Comparison of ENCODE assay signal across 29 cellular contexts in genomic region chr16:10480151-10480550, GRCh38.
"Had no signal": no experiment of that assay in that cellular context is flagged by ENCODE, and none has a peak within 500 bp of the region (broad histone marks: within the 10 kb centered on the region; RNA-seq: fewer than 3 reads in every experiment).

No MANE protein-coding gene starts in this region.

- H3K4me3 ChIP-seq: heart right ventricle, hepatocyte, left ventricle myocardium inferior, lung, pancreas, prostate gland, sigmoid colon, smooth muscle cell, testis, thyroid gland, transverse colon, upper lobe of left lung, vagina had no signal

- H3K27me3 ChIP-seq: heart right ventricle, hepatocyte, pancreas, sigmoid colon, testis, thyroid gland, transverse colon, upper lobe of left lung, vagina had no signal

- H3K9me3 ChIP-seq: pancreas, prostate gland, testis, thyroid gland, transverse colon, upper lobe of left lung, vagina had no signal

- H3K4me1 ChIP-seq: heart right ventricle, left ventricle myocardium inferior, pancreas, prostate gland, sigmoid colon, testis, thyroid gland, transverse colon, upper lobe of left lung, vagina had no signal

- H3K27ac ChIP-seq: heart right ventricle, hepatocyte, left ventricle myocardium inferior, pancreas, prostate gland, sigmoid colon, testis, thyroid gland, transverse colon, upper lobe of left lung, vagina had no signal

- ATAC-seq: heart right ventricle; natural killer cell; pancreas; right cardiac atrium; stimulated activated memory B cell treated with anti-CD40 and anti-IgM and Interleukin-4, amounts not matched to agents 10 μg/mL and 1 μg/mL and 100 μg/mL, for 72 hours; stimulated activated naive CD8-positive, alpha-beta T cell treated with anti-CD3 and anti-CD28 coated beads, Interleukin-15, amount 100 ng/mL, for 72 hours had no signal

- H3K27me3 Mint-ChIP-seq: naive B cell; stimulated activated memory B cell treated with anti-CD40 and anti-IgM and Interleukin-4, amounts not matched to agents 10 μg/mL and 1 μg/mL and 100 μg/mL, for 72 hours; stimulated activated naive CD8-positive, alpha-beta T cell treated with anti-CD3 and anti-CD28 coated beads, Interleukin-15, amount 100 ng/mL, for 72 hours had no signal

- DNase-seq: heart right ventricle; islet precursor cell; left ventricle myocardium inferior; midbrain; naive B cell; natural killer cell; nephron progenitor cell; pancreas; posterior cingulate gyrus; retina; right cardiac atrium; sigmoid colon; stimulated activated CD4-positive, alpha-beta T cell treated with anti-CD3 and anti-CD28 coated beads, Interleukin-1b, Interleukin-23, amount 100 ng/mL, for 48 hours; stimulated activated CD4-positive, alpha-beta T cell treated with anti-CD3 and anti-CD28 coated beads, Interleukin-2, amount 100 ng/mL, for 48 hours; stimulated activated CD4-positive, alpha-beta T cell treated with anti-CD3 and anti-CD28 coated beads, Interleukin-4, amount 100 ng/mL, for 4 hours; stimulated activated CD8-positive, alpha-beta memory T cell treated with anti-CD3 and anti-CD28 coated beads, Interleukin-4, amount 100 ng/mL, for 48 hours; stimulated activated naive CD4-positive, alpha-beta T cell treated with Interleukin-2 at 50 U/mL for 16 hours; stimulated activated naive CD8-positive, alpha-beta T cell treated with anti-CD3 and anti-CD28 coated beads, Interleukin-15, amount 100 ng/mL, for 72 hours; substantia nigra; testis; thyroid gland; transverse colon; upper lobe of left lung had no signal

- H3K36me3 ChIP-seq: pancreas, thyroid gland had no signal

- H3K4me3 Mint-ChIP-seq: natural killer cell; nephron progenitor cell; stimulated activated memory B cell treated with anti-CD40 and anti-IgM and Interleukin-4, amounts not matched to agents 10 μg/mL and 1 μg/mL and 100 μg/mL, for 72 hours; stimulated activated naive CD8-positive, alpha-beta T cell treated with anti-CD3 and anti-CD28 coated beads, Interleukin-15, amount 100 ng/mL, for 72 hours had no signal

- H3K4me1 Mint-ChIP-seq: natural killer cell; nephron progenitor cell; stimulated activated naive CD8-positive, alpha-beta T cell treated with anti-CD3 and anti-CD28 coated beads, Interleukin-15, amount 100 ng/mL, for 72 hours had no signal

- H3K27ac Mint-ChIP-seq: natural killer cell; nephron progenitor cell; stimulated activated memory B cell treated with anti-CD40 and anti-IgM and Interleukin-4, amounts not matched to agents 10 μg/mL and 1 μg/mL and 100 μg/mL, for 72 hours had no signal
